31 cellular contexts compared by ENCODE assay signal in the genomic region with DNA sequence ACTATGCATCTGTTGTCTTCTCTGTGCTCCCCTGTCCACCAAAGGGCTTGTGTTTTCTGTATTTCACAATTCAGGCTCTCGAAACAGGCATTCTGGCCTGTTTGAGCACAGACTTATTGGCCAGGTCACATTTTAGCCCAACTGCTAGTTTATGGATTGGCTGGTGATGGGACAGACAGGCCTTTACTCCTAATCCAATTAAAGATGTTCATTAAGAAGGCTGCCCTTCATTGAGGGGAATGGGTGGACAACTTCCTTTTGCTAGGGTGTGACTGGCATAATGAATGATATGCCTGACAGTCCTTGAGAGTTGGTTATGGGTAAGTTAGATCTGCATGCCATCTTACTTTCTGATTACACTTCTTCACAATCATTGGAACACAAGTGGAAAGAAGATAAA.
"Had no signal": no experiment of that assay in that cellular context is flagged by ENCODE, and none has a peak within 500 bp of the region (broad histone marks: within the 10 kb centered on the region; RNA-seq: fewer than 3 reads in every experiment).

No MANE protein-coding gene starts in this region.

- H3K27me3 ChIP-seq: adrenal gland, body of pancreas, brain microvascular endothelial cell, cardiac muscle cell had no signal

- ATAC-seq: activated CD8-positive, alpha-beta T cell treated with anti-CD3 and anti-CD28 coated beads for 36 hours; activated naive CD4-positive, alpha-beta T cell treated with anti-CD3 and anti-CD28 coated beads, Interleukin-2, amount 50 U/mL, for 72 hours; activated T-cell treated with anti-CD3 and anti-CD28 coated beads, Interleukin-2, amount 50 U/mL, for 4 hours; activated T-cell treated with anti-CD3 and anti-CD28 coated beads, Interleukin-2, amount 50 U/mL, for 72 hours; activated T-helper 17 cell treated with anti-CD3 and anti-CD28 coated beads, Interleukin-2, amount 50 U/mL, for 72 hours; body of pancreas had no signal

- H3K9me3 ChIP-seq: adrenal gland, body of pancreas had no signal

- DNase-seq: activated B cell treated with CpG ODN at 0.5 μM for 24 hours; activated CD4-positive, alpha-beta memory T cell treated with anti-CD3 and anti-CD28 coated beads for 36 hours; activated CD4-positive, alpha-beta T cell treated with anti-CD3 and anti-CD28 coated beads for 4 hours; activated CD4-positive, alpha-beta T cell treated with anti-CD3 and anti-CD28 coated beads, Interleukin-2, amount 10 ng/mL, durations not matched to agents 24 days and 14 days; activated CD4-positive, alpha-beta T cell treated with anti-CD3 and anti-CD28 coated beads, Interleukin-2, amount 50 U/mL, for 1 hour; activated CD4-positive, alpha-beta T cell treated with anti-CD3 and anti-CD28 coated beads, Interleukin-2, amount 50 U/mL, for 4 hours; activated CD4-positive, CD25-positive, alpha-beta regulatory T cell treated with anti-CD3 and anti-CD28 coated beads, Interleukin-2, amount 50 U/mL, for 72 hours; activated CD8-positive, alpha-beta memory T cell treated with anti-CD3 and anti-CD28 coated beads, Interleukin-2, amount 50 U/mL, for 4 hours; activated CD8-positive, alpha-beta T cell treated with anti-CD3 and anti-CD28 coated beads for 36 hours; activated effector memory CD4-positive, alpha-beta T cell treated with anti-CD3 and anti-CD28 coated beads, Interleukin-2, amount 50 U/mL, for 16 hours; activated gamma-delta T cell treated with Interleukin-2 at 50 U/mL for 16 hours; activated naive CD4-positive, alpha-beta T cell; activated naive CD4-positive, alpha-beta T cell treated with anti-CD3 and anti-CD28 coated beads for 36 hours; activated naive CD4-positive, alpha-beta T cell treated with anti-CD3 and anti-CD28 coated beads, Interleukin-2, amount 50 U/mL, for 16 hours; activated naive CD8-positive, alpha-beta T cell treated with anti-CD3 and anti-CD28 coated beads for 36 hours; activated T-cell treated with anti-CD3 and anti-CD28 coated beads for 4 hours; activated T-cell treated with anti-CD3 and anti-CD28 coated beads, Interleukin-2, amount 50 U/mL, for 1 hour; activated T-cell treated with anti-CD3 and anti-CD28 coated beads, Interleukin-2, amount 50 U/mL, for 4 hours; activated T-cell treated with anti-CD3 and anti-CD28 coated beads, Interleukin-2, amount 50 U/mL, for 72 hours; adrenal gland; amniotic stem cell; aorta; body of pancreas; brain microvascular endothelial cell; caudate nucleus; T-helper 2 cell; T-helper 9 cell had no signal

- H3K36me3 ChIP-seq: adrenal gland, brain microvascular endothelial cell, cardiac muscle cell had no signal

- H3K4me1 ChIP-seq: adrenal gland, body of pancreas had no signal

- H3K27ac ChIP-seq: adrenal gland, body of pancreas, brain microvascular endothelial cell, cardiac muscle cell, coronary artery had no signal

- H3K4me3 ChIP-seq: adrenal gland, body of pancreas, cardiac muscle cell, coronary artery had no signal
